ENCODE assay signal across 1 cellular context in genomic region chr5:146213210-146213838, GRCh38.
TF ChIP-seq lines count a peak whose summit lies in the region.

No MANE protein-coding gene starts in this region.

TF ChIP-seq in IMR-90, 13 proteins besides CTCF, POLR2A, EP300 and RAD21 (continued from another document):
- no peak for TF ChIP-seq SMC3 (IDR thresholded peaks at IDR 0.05; ENCODE audit: low read depth, low read length)
- no peak for TF ChIP-seq MAZ (IDR thresholded peaks at IDR 0.05; ENCODE audit: borderline replicate concordance, low read depth, low read length)
- TF ChIP-seq CHD1 (IDR thresholded peaks at IDR 0.05; ENCODE audit: low read depth, low read length): no peak
- TF ChIP-seq FOS (IDR thresholded peaks at IDR 0.05; ENCODE audit: low read depth, low read length): no peak
- TF ChIP-seq MAFK (IDR thresholded peaks at IDR 0.05; ENCODE audit: low read depth, low read length): no peak
- TF ChIP-seq BHLHE40 (IDR thresholded peaks at IDR 0.05; ENCODE audit: low read depth, low read length): no peak
- TF ChIP-seq ELK1 (IDR thresholded peaks at IDR 0.05; ENCODE audit: borderline replicate concordance, low read depth, low read length): no peak
